In the genomic region with DNA sequence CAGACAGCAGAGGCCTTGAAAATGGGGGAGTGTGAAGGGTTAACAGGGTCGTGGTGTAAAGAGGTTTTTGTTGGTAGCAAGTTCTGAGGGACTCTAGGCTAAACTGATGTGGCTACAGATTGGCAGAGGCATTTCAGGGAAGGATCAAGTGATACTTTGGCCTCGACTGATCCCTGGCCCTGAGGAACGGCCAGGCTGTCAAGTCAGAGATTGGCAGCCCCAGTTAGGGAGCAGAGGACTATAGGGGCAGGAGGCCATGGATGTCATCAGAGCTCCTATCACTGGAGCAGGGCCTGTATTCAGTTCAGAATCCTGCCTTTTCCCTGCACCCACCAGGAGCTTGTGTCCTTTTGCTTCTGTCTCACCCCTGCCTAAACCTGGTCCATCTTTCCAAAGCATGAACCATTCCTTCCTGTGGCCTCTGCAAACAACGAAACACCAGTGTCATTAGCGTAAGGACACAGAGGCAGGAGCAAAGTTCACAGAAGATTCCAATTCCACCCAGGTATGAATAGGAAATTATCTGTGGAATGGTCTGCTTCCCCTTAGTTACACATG, we compare ENCODE assay signal across 10 cellular contexts.
"Had no signal": no experiment of that assay in that cellular context is flagged by ENCODE, and none has a peak within 500 bp of the region (broad histone marks: within the 10 kb centered on the region; RNA-seq: fewer than 3 reads in every experiment).

No MANE protein-coding gene starts in this region.

- ATAC-seq: HCT116, K562 had no signal

- H2AFZ ChIP-seq: GM23248 had no signal

- H3K27ac ChIP-seq: GM23248, HL-60 had no signal

- FAIRE-seq: K562 had no signal

- H3K4me1 ChIP-seq: HAP-1 had no signal

- H3K9me3 ChIP-seq: HAP-1 had no signal

- H3K9ac ChIP-seq: GM23248 had no signal

- DNase-seq: GM23248, GOT3, H7, HFFc6, IMR-90, KG1 had no signal

- H3K4me3 ChIP-seq: GM23248, HAP-1, K562 had no signal

- H3K36me3 ChIP-seq: HAP-1 had no signal
